In the genomic region with DNA sequence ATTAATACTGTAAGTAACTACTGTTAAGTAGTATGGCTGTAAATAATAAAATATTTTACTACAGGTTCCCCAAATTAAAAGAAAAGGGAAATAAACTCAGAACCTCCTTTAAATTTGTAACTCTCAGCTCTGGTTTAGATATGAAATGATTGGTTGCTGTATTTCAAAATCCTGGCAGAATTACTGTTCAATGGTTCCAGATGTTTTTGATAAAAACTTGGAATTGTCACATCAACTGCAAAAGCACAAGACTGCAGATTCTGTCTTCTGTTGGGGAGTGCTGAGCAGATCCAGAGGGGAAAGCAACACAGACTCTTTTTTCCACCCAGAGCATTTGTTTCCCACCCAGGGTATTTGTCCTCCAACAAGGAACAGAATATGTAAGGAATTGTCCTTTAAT, we compare ENCODE assay signal across 17 cellular contexts.
DNase-seq lines count a peak whose midpoint lies in the region; ATAC-seq, FAIRE-seq and TF ChIP-seq lines count a peak whose summit lies in the region.
"Had no signal": no experiment of that assay in that cellular context is flagged by ENCODE, and none has a peak within 500 bp of the region (broad histone marks: within the 10 kb centered on the region; RNA-seq: fewer than 3 reads in every experiment).

No MANE protein-coding gene starts in this region.

- no peaks in the 10 kb centered on the region for H3K79me2 ChIP-seq in HepG2 (ENCODE audit: insufficient read depth, low read length)

- no peak for ATAC-seq in IMR-90 (ENCODE audit: low read depth)
- ATAC-seq in HepG2, result no peak

- TF ChIP-seq RAD21 in IMR-90 (IDR thresholded peaks at IDR 0.05; ENCODE audit: low read length), result no peak
- no peak for TF ChIP-seq RAD21 in HepG2 (CRISPR knock-in tag; IDR thresholded peaks at IDR 0.05)

- H3K79me1 ChIP-seq in IMR-90 (ENCODE audit: low read depth in 1 of 2, low read length in 2 of 2), result peaks cover 24 to 58% of the 10 kb centered on the region in 2 experiments

- peak overlapping the region; percentile 49; the same call in 1 of the 2 replicates for H2BK20ac ChIP-seq in IMR-90 (ENCODE audit: low read depth, low read length)

- no peaks in the 10 kb centered on the region for H3K27me3 Mint-ChIP-seq in dendritic cell treated with granulocyte-macrophage colony-stimulating factor and Interleukin-4, amounts not matched to agents 40 ng/mL and 50 ng/mL, for 4 days
- H3K27me3 Mint-ChIP-seq: memory B cell; stimulated activated memory B cell treated with anti-CD40 and anti-IgM and Interleukin-4, amounts not matched to agents 10 μg/mL and 1 μg/mL and 100 μg/mL, for 72 hours had no signal

- H3K4me2 ChIP-seq in IMR-90 (ENCODE audit: low read depth, low read length) (no peak overlapping the region), HepG2 (ENCODE audit: low read depth, low read length) (no peak overlapping the region)

- H3K9me1 ChIP-seq in IMR-90 (ENCODE audit: insufficient read depth, low read length), result peaks cover 5% of the 10 kb centered on the region; the same call in 1 of the 2 replicates

- H3K4ac ChIP-seq in IMR-90 (ENCODE audit: low read depth, low read length), result peak overlapping the region; percentile 41

- H3K36me3 Mint-ChIP-seq in dendritic cell treated with granulocyte-macrophage colony-stimulating factor and Interleukin-4, amounts not matched to agents 40 ng/mL and 50 ng/mL, for 4 days (ENCODE audit: low read depth), result peaks cover 3% of the 10 kb centered on the region

- H3K23ac ChIP-seq in IMR-90 (ENCODE audit: low read depth, low read length), result peak overlapping the region; percentile 18; the same call in 1 of the 2 replicates

- BruUV-seq in IMR-90 (replicated peaks; lab: Mats Ljungman, UMichigan), result no TSS peak
- no TSS peak for BruUV-seq in HepG2 (replicated peaks; lab: Mats Ljungman, UMichigan)

- H3K18ac ChIP-seq in IMR-90 (ENCODE audit: low read depth, low read length), result no peak overlapping the region

- H3K4me3 ChIP-seq in IMR-90 (ENCODE audit: insufficient read depth, low read depth, low read length) (no peak overlapping the region), HepG2 (replicated peaks in 1 of 3; ENCODE audit: insufficient read depth in 1 of 3, low read depth in 2 of 3, low read length in 3 of 3) (no peak overlapping the region), tibial artery (no peak overlapping the region)
- H3K4me3 ChIP-seq: ovary, SJCRH30 had no signal

- no peaks in the 10 kb centered on the region for H3K9me3 Mint-ChIP-seq in dendritic cell treated with granulocyte-macrophage colony-stimulating factor and Interleukin-4, amounts not matched to agents 40 ng/mL and 50 ng/mL, for 4 days
- H3K9me3 Mint-ChIP-seq: memory B cell; stimulated activated memory B cell treated with anti-CD40 and anti-IgM and Interleukin-4, amounts not matched to agents 10 μg/mL and 1 μg/mL and 100 μg/mL, for 72 hours had no signal

- H3K4me1 ChIP-seq in IMR-90 (ENCODE audit: control insufficient read depth, insufficient read depth, low read length) (peaks cover 14% of the 10 kb centered on the region), HepG2 (ENCODE audit: insufficient read depth, low read length) (peaks cover 22% of the 10 kb centered on the region), tibial artery (peaks cover 0 to 54% (median 22%) of the 10 kb centered on the region in 4 donors)
- H3K4me1 ChIP-seq: SJCRH30 had no signal

- no peak overlapping the region; the same call in 1 of the 2 replicates for H3K9ac ChIP-seq in IMR-90 (ENCODE audit: low read depth, low read length)
- no peak overlapping the region for H3K9ac ChIP-seq in HepG2 (ENCODE audit: insufficient read depth, low read depth, low read length)

- TF ChIP-seq CTCF in IMR-90 (conservative IDR thresholded peaks at IDR 0.05; ENCODE audit: low read depth, low read length) (no peak), HepG2 (CRISPR knock-in tag; IDR thresholded peaks at IDR 0.05) (no peak), tibial artery (IDR thresholded peaks at IDR 0.05) (no peak)

- no peak overlapping the region for H2AK9ac ChIP-seq in IMR-90 (replicated peaks; ENCODE audit: low read depth, low read length, poor library complexity)

- H3K4me1 Mint-ChIP-seq in dendritic cell treated with granulocyte-macrophage colony-stimulating factor and Interleukin-4, amounts not matched to agents 40 ng/mL and 50 ng/mL, for 4 days (ENCODE audit: low read depth), result peaks cover 8% of the 10 kb centered on the region

- TF ChIP-seq EP300 in HepG2 (IDR thresholded peaks at IDR 0.05; ENCODE audit: low read depth in 2 of 2, low read length in 2 of 2), result no peak
- TF ChIP-seq EP300 in HepG2 (CRISPR knock-in tag; IDR thresholded peaks at IDR 0.05; ENCODE audit: borderline replicate concordance), result no peak

- no peak overlapping the region for H4K91ac ChIP-seq in IMR-90 (ENCODE audit: insufficient read depth, low read depth, low read length)

- no peak overlapping the region; the same call in 1 of the 2 replicates for H4K5ac ChIP-seq in IMR-90 (ENCODE audit: low read depth, low read length)

- no peak overlapping the region for H2AK5ac ChIP-seq in IMR-90 (ENCODE audit: low read depth, low read length)

- H3K27me3 ChIP-seq in IMR-90 (ENCODE audit: control insufficient read depth, insufficient read depth, low read length) (no peaks in the 10 kb centered on the region), HepG2 (ENCODE audit: control insufficient read depth in 1 of 2, insufficient read depth in 2 of 2, low read length in 2 of 2) (no peaks in the 10 kb centered on the region), tibial artery (no peaks in the 10 kb centered on the region)
- H3K27me3 ChIP-seq: ovary, SJCRH30 had no signal

- no peak overlapping the region for H2BK120ac ChIP-seq in IMR-90 (ENCODE audit: low read depth, low read length)

- H3K27ac ChIP-seq in IMR-90 (ENCODE audit: insufficient read depth, low read length) (no peak overlapping the region), HepG2 (ENCODE audit: extremely low read length, insufficient read depth, low read length) (no peak overlapping the region), tibial artery (peak overlapping the region; percentile 83 to 85)
- H3K27ac ChIP-seq: SJCRH30 had no signal

- H3K14ac ChIP-seq in IMR-90 (replicated peaks; ENCODE audit: low read depth, low read length), result peak overlapping the region; percentile 50; the same call in 1 of the 2 replicates

- H3K56ac ChIP-seq in IMR-90 (ENCODE audit: extremely low read depth, insufficient read depth, low read length), result no peak overlapping the region

- dilution Hi-C loops in IMR-90 (cut with HindIII; ENCODE audit: low sequenced_read_pairs, unreplicated experiment), result no loop called here

- no peaks in the 10 kb centered on the region for H3K36me3 ChIP-seq in IMR-90 (ENCODE audit: control insufficient read depth, insufficient read depth, low read length)
- H3K36me3 ChIP-seq in HepG2 (replicated peaks in 1 of 2; ENCODE audit: control insufficient read depth in 1 of 2, insufficient read depth in 2 of 2, low read length in 2 of 2), result no peaks in the 10 kb centered on the region
- no peaks in the 10 kb centered on the region for H3K36me3 ChIP-seq in tibial artery
- H3K36me3 ChIP-seq: ovary, SJCRH30 had no signal

- H2AFZ ChIP-seq in IMR-90 (replicated peaks; ENCODE audit: low read length, poor library complexity), result no peak overlapping the region
- H2AFZ ChIP-seq in HepG2 (ENCODE audit: low read length), result no peak overlapping the region

- peak; percentile 23 for FAIRE-seq in HepG2 (lab: Jason Lieb, UNC)

- no peaks in the 10 kb centered on the region for H3K9me3 ChIP-seq in IMR-90 (ENCODE audit: control insufficient read depth, insufficient read depth, low read length)
- H3K9me3 ChIP-seq in HepG2 (ENCODE audit: low read length), result no peaks in the 10 kb centered on the region
- no peaks in the 10 kb centered on the region for H3K9me3 ChIP-seq in tibial artery
- H3K9me3 ChIP-seq: ovary, SJCRH30 had no signal

- CTCF ChIA-PET in IMR-90 (lab: Yijun Ruan, JAX), result no interaction called here
- CTCF ChIA-PET in HepG2 (lab: Yijun Ruan, JAX; ENCODE audit: low intra/inter-chr PET ratio, low total read pairs), result no interaction called here

- intact Hi-C loops in IMR-90 (cut with micrococcal nuclease), result loop anchor here (1.0 to 10.0 kb wide), 4 partner anchors 88 to 319 kb away; partner anchors contain the start of gene KLHL25
- intact Hi-C loops in dendritic cell treated with granulocyte-macrophage colony-stimulating factor and Interleukin-4, amounts not matched to agents 40 ng/mL and 50 ng/mL, for 4 days (cut with micrococcal nuclease), result loop anchor here (5.0 kb wide), 1 partner anchor 76 kb away; no protein-coding TSS in a partner anchor
- intact Hi-C loops in HepG2 (cut with micrococcal nuclease; ENCODE audit: unreplicated experiment), result loop anchor here (10.0 kb wide), 2 partner anchors 218 to 322 kb away; no protein-coding TSS in a partner anchor
- intact Hi-C loops in tibial artery (cut with DNase I; ENCODE audit: low total_unique reads), result loop anchor here (10.0 kb wide), 1 partner anchor 108 kb away; no protein-coding TSS in a partner anchor

- H2BK5ac ChIP-seq in IMR-90 (ENCODE audit: low read depth, low read length, poor library complexity, severe bottlenecking), result no peak overlapping the region

- POLR2A ChIA-PET in IMR-90 (lab: Charles Lee; ENCODE audit: unreplicated experiment) (no interaction called here), HepG2 (lab: Yijun Ruan, JAX) (no interaction called here)

- no peak overlapping the region for H4K8ac ChIP-seq in IMR-90 (ENCODE audit: low read depth in 2 of 2, low read length in 2 of 2)

- no peak overlapping the region for H2BK15ac ChIP-seq in IMR-90 (ENCODE audit: low read depth, low read length)

- no peak overlapping the region for H3K4me3 Mint-ChIP-seq in dendritic cell treated with granulocyte-macrophage colony-stimulating factor and Interleukin-4, amounts not matched to agents 40 ng/mL and 50 ng/mL, for 4 days
- H3K4me3 Mint-ChIP-seq: memory B cell; stimulated activated memory B cell treated with anti-CD40 and anti-IgM and Interleukin-4, amounts not matched to agents 10 μg/mL and 1 μg/mL and 100 μg/mL, for 72 hours had no signal

- peak overlapping the region; percentile 20 for H3K27ac Mint-ChIP-seq in dendritic cell treated with granulocyte-macrophage colony-stimulating factor and Interleukin-4, amounts not matched to agents 40 ng/mL and 50 ng/mL, for 4 days
- H3K27ac Mint-ChIP-seq: stimulated activated memory B cell treated with anti-CD40 and anti-IgM and Interleukin-4, amounts not matched to agents 10 μg/mL and 1 μg/mL and 100 μg/mL, for 72 hours had no signal

- H4K20me1 ChIP-seq in IMR-90 (ENCODE audit: insufficient read depth, low read length) (no peaks in the 10 kb centered on the region; the same call in 1 of the 2 replicates), HepG2 (ENCODE audit: insufficient read depth, low read length) (no peaks in the 10 kb centered on the region)

- TF ChIP-seq POLR2A in IMR-90 (IDR thresholded peaks at IDR 0.05; ENCODE audit: low read depth, low read length) (no peak), HepG2 (IDR thresholded peaks at IDR 0.05; ENCODE audit: insufficient read depth in 1 of 2, low read depth in 2 of 2, low read length in 2 of 2) (no peak)

- DNase-seq in IMR-90 (no peak), HepG2 (ENCODE audit: low spot score) (no peak), tibial artery (no peak), superior temporal gyrus (ENCODE audit: extremely low spot score) (no peak), HuH-7 (ENCODE audit: low spot score) (no peak)
- DNase-seq in central memory CD4-positive, alpha-beta T cell, result no peak
- DNase-seq: activated CD4-positive, CD25-positive, alpha-beta regulatory T cell; activated effector memory CD4-positive, alpha-beta T cell treated with anti-CD3 and anti-CD28 coated beads, Interleukin-2, amount 50 U/mL, for 16 hours; hippocampal formation; NCI-H1436; NCI-H748 treated with DMSO at 0.1 percent for 48 hours; stimulated activated CD4-positive, alpha-beta T cell treated with anti-CD3 and anti-CD28 coated beads, Interleukin-2, amount 100 ng/mL, for 24 hours had no signal

- in situ Hi-C loops in IMR-90 (cut with MboI; ENCODE audit: low sequenced_read_pairs), result no loop called here
- in situ Hi-C loops in HepG2 (cut with HindIII; ENCODE audit: extremely low pct_ligation_motif_present, low pct_unique_long_range_greater_than_20kb), result loop anchor here (25.0 kb wide), 1 partner anchor 221 kb away; no protein-coding TSS in a partner anchor

Comparison
In these comparisons a context has a peak if more than half of its experiments do, and no peak if none do; other contexts are left out.
1. H3K27ac ChIP-seq: peak in tibial artery (2 of 2); none in IMR-90 (single experiment) and HepG2 (single experiment).